In the genomic region with DNA sequence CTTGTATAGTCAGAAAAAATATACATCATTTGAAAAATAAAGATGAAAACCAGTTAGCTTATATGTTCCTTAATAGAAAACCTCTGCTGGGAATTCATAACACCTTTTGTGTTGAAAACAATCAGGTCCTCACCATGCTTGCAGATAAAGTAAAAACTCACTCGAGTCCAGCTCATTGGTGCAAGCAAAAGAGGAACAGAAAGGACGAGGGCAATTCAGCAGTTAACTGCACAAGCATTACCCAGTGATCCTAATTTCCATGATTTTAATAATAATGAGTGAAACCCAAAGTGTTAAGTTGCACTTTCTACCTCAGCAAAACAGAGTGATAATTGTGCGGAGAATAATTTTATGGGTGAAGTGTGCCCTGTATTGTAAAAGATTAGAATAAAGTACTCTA, we compare ENCODE assay signal across 23 cellular contexts.
DNase-seq lines count a peak whose midpoint lies in the region; ATAC-seq and TF ChIP-seq lines count a peak whose summit lies in the region.
"Had no signal": no experiment of that assay in that cellular context is flagged by ENCODE, and none has a peak within 500 bp of the region (broad histone marks: within the 10 kb centered on the region; RNA-seq: fewer than 3 reads in every experiment).

No MANE protein-coding gene starts in this region.

- H2AFZ ChIP-seq in hepatocyte: no peak overlapping the region
- H2AFZ ChIP-seq: PC-9 had no signal

- DNase-seq in NOMO-1 treated with dmso at 0.1 percent for 144 hours (lab: John Stamatoyannopoulos, UW; ENCODE audit: unreplicated experiment) (peak; percentile 19), A673 (ENCODE audit: low spot score) (no peak), hepatocyte (ENCODE audit: low spot score) (no peak), SK-N-DZ (ENCODE audit: low spot score) (no peak)
- DNase-seq in effector CD8-positive, alpha-beta T cell (lab: John Stamatoyannopoulos, UW): no peak
- DNase-seq: activated CD4-positive, alpha-beta T cell treated with anti-CD3 and anti-CD28 coated beads, Interleukin-2, amount 50 U/mL, for 48 hours; activated gamma-delta T cell treated with Interleukin-2 at 50 U/mL for 16 hours; anterior cingulate cortex; CD4-positive, CD25-positive, alpha-beta regulatory T cell; central memory CD4-positive, alpha-beta T cell; dorsolateral prefrontal cortex; foreskin keratinocyte; GDM1; HFFc6; hypothalamus; NCI-H1694 treated with DMSO at 0.1 percent for 48 hours; PC-9; SJCRH30; testis had no signal

- H3K9me2 ChIP-seq in DOHH2 (replicated peaks; ENCODE audit: control insufficient read depth, low read length): no peaks in the 10 kb centered on the region
- no peaks in the 10 kb centered on the region for H3K9me2 ChIP-seq in hepatocyte (replicated peaks; ENCODE audit: insufficient read depth)

- ATAC-seq in GM18867 (IDR thresholded peaks at IDR 0.05; ENCODE audit: unreplicated experiment) (peak; percentile 85), HG02885 (IDR thresholded peaks at IDR 0.05; ENCODE audit: poor library complexity, unreplicated experiment) (peak; percentile 68)
- ATAC-seq: foreskin keratinocyte had no signal

- no TSS peak for BruUV-seq in A673 (replicated peaks; lab: Mats Ljungman, UMichigan)

- H3K36me3 ChIP-seq in DOHH2 (ENCODE audit: control insufficient read depth, low read length): no peaks in the 10 kb centered on the region
- H3K36me3 ChIP-seq in A673 (ENCODE audit: insufficient read depth, low read length, poor library complexity, severe bottlenecking): no peaks in the 10 kb centered on the region
- H3K36me3 ChIP-seq in hepatocyte (replicated peaks; ENCODE audit: insufficient read depth, low read depth): no peaks in the 10 kb centered on the region
- H3K36me3 ChIP-seq: right atrium auricular region, SJCRH30 had no signal

- H3K9me3 ChIP-seq in DOHH2 (ENCODE audit: control insufficient read depth, insufficient read depth, low read length): no peaks in the 10 kb centered on the region
- H3K9me3 ChIP-seq in A673 (ENCODE audit: low read depth, low read length, poor library complexity, severe bottlenecking): no peaks in the 10 kb centered on the region
- H3K9me3 ChIP-seq in hepatocyte (ENCODE audit: low read depth): no peaks in the 10 kb centered on the region
- H3K9me3 ChIP-seq: right atrium auricular region, SJCRH30, testis had no signal

- TF ChIP-seq CTCF in DOHH2 (IDR thresholded peaks at IDR 0.05; ENCODE audit: low read depth, low read length, poor library complexity, severe bottlenecking): no peak
- TF ChIP-seq CTCF in A673 (conservative IDR thresholded peaks at IDR 0.05; ENCODE audit: low read depth, low read length): no peak
- TF ChIP-seq CTCF in hepatocyte (IDR thresholded peaks at IDR 0.05; ENCODE audit: poor library complexity): no peak

- H3K4me2 ChIP-seq in DOHH2 (ENCODE audit: low read length) (peak overlapping the region; percentile 37), hepatocyte (no peak overlapping the region)
- H3K4me2 ChIP-seq: PC-9 had no signal

- H3K27ac ChIP-seq in DOHH2 (ENCODE audit: low read depth, low read length) (no peak overlapping the region), A673 (ENCODE audit: low read depth, low read length, poor library complexity, severe bottlenecking) (no peak overlapping the region), hepatocyte (no peak overlapping the region)
- H3K27ac ChIP-seq: dorsolateral prefrontal cortex, foreskin keratinocyte, PC-9, right atrium auricular region, SJCRH30, testis had no signal

- H4K20me1 ChIP-seq in DOHH2 (ENCODE audit: control insufficient read depth, insufficient read depth, low read depth, low read length): no peaks in the 10 kb centered on the region
- no peaks in the 10 kb centered on the region for H4K20me1 ChIP-seq in hepatocyte (ENCODE audit: insufficient read depth, poor library complexity, severe bottlenecking)

- intact Hi-C loops in A673 (cut with micrococcal nuclease; ENCODE audit: unreplicated experiment): no loop called here

- H3F3A ChIP-seq in DOHH2 (ENCODE audit: control insufficient read depth, insufficient read depth): 0 out of 2 replicates have a peak, but pooled peaks cover 2% of the 10 kb centered on the region

- no peaks in the 10 kb centered on the region for H3K27me3 ChIP-seq in DOHH2 (ENCODE audit: control insufficient read depth, low read length)
- no peaks in the 10 kb centered on the region for H3K27me3 ChIP-seq in A673 (replicated peaks; ENCODE audit: insufficient read depth, low read depth, low read length, poor library complexity)
- no peaks in the 10 kb centered on the region for H3K27me3 ChIP-seq in hepatocyte
- H3K27me3 ChIP-seq: dorsolateral prefrontal cortex, right atrium auricular region, SJCRH30, testis had no signal

- H3K79me2 ChIP-seq in DOHH2 (ENCODE audit: control insufficient read depth, low read length) (no peaks in the 10 kb centered on the region), hepatocyte (no peaks in the 10 kb centered on the region)

- POLR2A ChIA-PET in A673 (lab: Charles Lee; ENCODE audit: low non-redundant PET): no interaction called here

- CTCF ChIA-PET in A673 (lab: Charles Lee): no interaction called here

- H3K4me1 ChIP-seq in DOHH2 (ENCODE audit: control insufficient read depth, low read length) (peaks cover 24% of the 10 kb centered on the region), A673 (ENCODE audit: insufficient read depth, low read length, poor library complexity, severe bottlenecking) (no peaks in the 10 kb centered on the region), hepatocyte (ENCODE audit: insufficient read depth) (no peaks in the 10 kb centered on the region)
- H3K4me1 ChIP-seq: foreskin keratinocyte, right atrium auricular region, SJCRH30, testis had no signal

- 83% methylated on average over 3 of the region's 3 CpGs for WGBS in hepatocyte (ENCODE audit: low lambda C conversion rate, missing lambda C conversion rate)

- H3K4me3 ChIP-seq in DOHH2 (ENCODE audit: low read length) (no peak overlapping the region), A673 (ENCODE audit: low read depth, low read length, poor library complexity, severe bottlenecking) (no peak overlapping the region), hepatocyte (no peak overlapping the region)
- H3K4me3 ChIP-seq: dorsolateral prefrontal cortex, PC-9, right atrium auricular region, SJCRH30, testis had no signal
